ENCODE assay signal across 23 cellular contexts in the genomic region with DNA sequence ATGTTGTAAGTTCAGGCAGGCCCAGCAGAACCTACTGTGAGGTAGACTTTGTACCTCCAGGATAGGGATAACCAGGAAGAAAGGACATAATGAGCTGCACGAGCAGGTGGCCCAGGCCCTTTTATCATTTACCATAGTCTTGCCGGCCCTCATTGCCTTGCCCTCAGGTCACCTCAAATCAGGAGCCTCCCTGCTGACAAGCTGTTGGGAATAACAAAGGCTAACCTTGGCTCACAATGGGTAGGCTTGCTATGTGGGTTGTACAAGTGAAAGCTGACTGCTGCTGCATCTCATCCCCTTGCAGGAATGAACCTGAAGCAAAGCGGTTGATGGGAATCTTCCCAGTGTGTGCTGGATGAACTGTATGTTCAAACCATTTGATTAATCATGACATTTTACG.
"Had no signal": no experiment of that assay in that cellular context is flagged by ENCODE, and none has a peak within 500 bp of the region (broad histone marks: within the 10 kb centered on the region; RNA-seq: fewer than 3 reads in every experiment).

No MANE protein-coding gene starts in this region.

- H3K27me3 ChIP-seq: dorsolateral prefrontal cortex, gastrocnemius medialis, heart left ventricle, hepatocyte, right atrium auricular region, stomach, thyroid gland, vagina had no signal

- H3K36me3 Mint-ChIP-seq: naive thymus-derived CD8-positive, alpha-beta T cell had no signal

- H3K79me2 ChIP-seq: hepatocyte had no signal

- H3K4me3 Mint-ChIP-seq: naive thymus-derived CD8-positive, alpha-beta T cell; nephron progenitor cell had no signal

- H3K9me3 Mint-ChIP-seq: naive thymus-derived CD8-positive, alpha-beta T cell had no signal

- H3K4me3 ChIP-seq: dorsolateral prefrontal cortex, gastrocnemius medialis, heart left ventricle, hepatocyte, lower lobe of right lung, prostate gland, right atrium auricular region, smooth muscle cell, stomach, thyroid gland, vagina had no signal

- H3K27ac Mint-ChIP-seq: naive thymus-derived CD8-positive, alpha-beta T cell; nephron progenitor cell had no signal

- H3K9me3 ChIP-seq: gastrocnemius medialis, heart left ventricle, lower lobe of right lung, prostate gland, right atrium auricular region, stomach, thyroid gland, vagina had no signal

- ATAC-seq: gastrocnemius medialis; heart left ventricle; left ventricle myocardium superior; lower lobe of right lung; naive thymus-derived CD8-positive, alpha-beta T cell; sciatic nerve had no signal

- DNase-seq: dorsolateral prefrontal cortex; effector CD4-positive, alpha-beta T cell; gastrocnemius medialis; heart left ventricle; left ventricle myocardium superior; lower lobe of right lung; naive thymus-derived CD8-positive, alpha-beta T cell; nephron progenitor cell; nucleus accumbens; stimulated activated CD4-positive, alpha-beta T cell treated with anti-CD3 and anti-CD28 coated beads, Interleukin-12 subunit alpha, Interleukin-12 subunit beta, amount 100 ng/mL, for 4 hours; stimulated activated CD4-positive, alpha-beta T cell treated with anti-CD3 and anti-CD28 coated beads, Interleukin-1b, Interleukin-23, amount 100 ng/mL, for 48 hours; stimulated activated CD4-positive, alpha-beta T cell treated with anti-CD3 and anti-CD28 coated beads, Interleukin-4, amount 100 ng/mL, for 1 hour; stimulated activated CD8-positive, alpha-beta memory T cell treated with anti-CD3 and anti-CD28 coated beads, Interleukin-4, amount 100 ng/mL, for 48 hours; stimulated activated naive CD4-positive, alpha-beta T cell treated with Interleukin-2 at 50 U/mL for 16 hours; stomach; thyroid gland had no signal

- H3K36me3 ChIP-seq: gastrocnemius medialis, heart left ventricle, lower lobe of right lung, prostate gland, right atrium auricular region, stomach, thyroid gland, vagina had no signal

- H3K4me1 Mint-ChIP-seq: naive thymus-derived CD8-positive, alpha-beta T cell; nephron progenitor cell had no signal

- H3K4me2 ChIP-seq: hepatocyte, smooth muscle cell had no signal

- H3K27ac ChIP-seq: dorsolateral prefrontal cortex, gastrocnemius medialis, heart left ventricle, hepatocyte, lower lobe of right lung, prostate gland, right atrium auricular region, stomach, thyroid gland, vagina had no signal

- FAIRE-seq: keratinocyte had no signal

- H3K4me1 ChIP-seq: gastrocnemius medialis, heart left ventricle, lower lobe of right lung, prostate gland, right atrium auricular region, stomach, thyroid gland, vagina had no signal

- H2AFZ ChIP-seq: hepatocyte had no signal
